Comparison of ENCODE assay signal across 1 cellular context in genomic region chr20:17691758-17692157, GRCh38.
TF ChIP-seq lines count a peak whose summit lies in the region.

No MANE protein-coding gene starts in this region.

TF ChIP-seq in IMR-90, 13 proteins besides CTCF, POLR2A, EP300 and RAD21:
- no peak for TF ChIP-seq RCOR1 (IDR thresholded peaks at IDR 0.05; ENCODE audit: insufficient replicate concordance, low read length)
- peak; percentile 23; the same call in 1 of the 2 replicates for TF ChIP-seq MAFK (IDR thresholded peaks at IDR 0.05; ENCODE audit: low read depth, low read length)
